Comparison of ENCODE assay signal across 13 cellular contexts in genomic region chr1:1291023-1291528, GRCh38. TPM values are rescaled to one million over a fixed set of nuclear protein-coding genes. Genes with fewer than 3 reads are reported as not detected.
DNase-seq lines count a peak whose midpoint lies in the region; ATAC-seq lines count a peak whose summit lies in the region.
"Had no signal": no experiment of that assay in that cellular context is flagged by ENCODE, and none has a peak within 500 bp of the region (broad histone marks: within the 10 kb centered on the region; RNA-seq: fewer than 3 reads in every experiment).

No MANE protein-coding gene starts in this region.

- H3K36me3 ChIP-seq in NT2/D1 (ENCODE audit: insufficient read depth, insufficient read length, low read length): peaks cover 18% of the 10 kb centered on the region
- H3K36me3 ChIP-seq: uterus had no signal

- H3K27me3 ChIP-seq in NT2/D1 (ENCODE audit: insufficient read depth, insufficient read length): no peaks in the 10 kb centered on the region
- H3K27me3 ChIP-seq: foreskin keratinocyte, Peyer's patch, uterus had no signal

- peak overlapping the region; percentile 42 for H3K9ac ChIP-seq in NT2/D1 (ENCODE audit: insufficient read length, low read depth)

- peaks cover 8% of the 10 kb centered on the region for H3K4me1 ChIP-seq in NT2/D1 (ENCODE audit: insufficient read depth, insufficient read length)
- H3K4me1 ChIP-seq: adrenal gland, foreskin keratinocyte had no signal

- no peaks in the 10 kb centered on the region for H3K9me3 ChIP-seq in NT2/D1 (ENCODE audit: insufficient read depth, low read length)
- H3K9me3 ChIP-seq: adrenal gland, Peyer's patch, uterus had no signal

- DNase-seq in Right ventricle myocardium superior: no peak
- no peak for DNase-seq in cardiac septum (ENCODE audit: low spot score)
- no peak for DNase-seq in NT2/D1 (ENCODE audit: low read depth, low spot score)
- peak; percentile 19 for DNase-seq in kidney glomerular epithelial cell (lab: John Stamatoyannopoulos, UW)
- DNase-seq in T-helper 2 cell: no peak
- no peak for DNase-seq in Kasumi-1 (lab: John Stamatoyannopoulos, UW)
- no peak for DNase-seq in HCEC 1CT
- DNase-seq: GF-D8 had no signal

- intact Hi-C loops in Right ventricle myocardium superior (cut with DNase I) (loop anchor here (5.0 kb wide), 1 partner anchor 169 kb away; no protein-coding TSS in a partner anchor), cardiac septum (cut with DNase I) (no loop called here)

- H3K4me3 ChIP-seq in NT2/D1 (ENCODE audit: insufficient read length, low read depth): no peak overlapping the region
- H3K4me3 ChIP-seq: adrenal gland, Peyer's patch, uterus had no signal

- peak; percentile 5 for ATAC-seq in Right ventricle myocardium superior (ENCODE audit: poor library complexity)
- no peak for ATAC-seq in HG03378 (IDR thresholded peaks at IDR 0.05; ENCODE audit: unreplicated experiment)

RNA-seq across cellular contexts. Expression of gene SCNN1D, which starts 10.8 kb away (rescaled TPM):
- total RNA-seq in Right ventricle myocardium superior (2.6 TPM), cardiac septum (2.4 TPM)

RNA-seq across cellular contexts. Expression of gene ACAP3, which starts 16.7 kb away (rescaled TPM):
- 56.3 TPM for total RNA-seq in Right ventricle myocardium superior
- 60.8 TPM for total RNA-seq in cardiac septum

RNA-seq across cellular contexts. Expression of gene PUSL1, which starts 17.3 kb away (rescaled TPM):
- 10.6 TPM for total RNA-seq in Right ventricle myocardium superior
- total RNA-seq in cardiac septum: 10.5 TPM

RNA-seq across cellular contexts. Expression of gene UBE2J2, which starts 17.4 kb away (rescaled TPM):
- total RNA-seq in Right ventricle myocardium superior: 34.7 TPM
- total RNA-seq in cardiac septum: 37.2 TPM

RNA-seq across cellular contexts. Expression of gene INTS11, which starts 33.4 kb away (rescaled TPM):
- total RNA-seq in Right ventricle myocardium superior (70.9 TPM), cardiac septum (73.8 TPM)
